Comparison of ENCODE assay signal across 10 cellular contexts in genomic region chr20:37922016-37922415, GRCh38. TPM values are rescaled to one million over a fixed set of nuclear protein-coding genes. Genes with fewer than 3 reads are reported as not detected.
DNase-seq lines count a peak whose midpoint lies in the region; ATAC-seq lines count a peak whose summit lies in the region.
"Had no signal": no experiment of that assay in that cellular context is flagged by ENCODE, and none has a peak within 500 bp of the region (broad histone marks: within the 10 kb centered on the region; RNA-seq: fewer than 3 reads in every experiment).

No MANE protein-coding gene starts in this region.

- in situ Hi-C loops in G401 (cut with HindIII; ENCODE audit: low sequenced_read_pairs): no loop called here

- peaks cover 9% of the 10 kb centered on the region for H3K4me1 Mint-ChIP-seq in activated naive CD8-positive, alpha-beta T cell treated with anti-CD3 and anti-CD28 coated beads for 36 hours

- ATAC-seq in GM18867 (IDR thresholded peaks at IDR 0.05; ENCODE audit: unreplicated experiment) (peak; percentile 65), GM21360 (IDR thresholded peaks at IDR 0.05; ENCODE audit: unreplicated experiment) (peak; percentile 63), HG03045 (IDR thresholded peaks at IDR 0.05; ENCODE audit: unreplicated experiment) (peak; percentile 46)

- no peaks in the 10 kb centered on the region for H3K9me3 Mint-ChIP-seq in activated naive CD8-positive, alpha-beta T cell treated with anti-CD3 and anti-CD28 coated beads for 36 hours

- H3K27me3 Mint-ChIP-seq in activated naive CD8-positive, alpha-beta T cell treated with anti-CD3 and anti-CD28 coated beads for 36 hours: peaks cover 13% of the 10 kb centered on the region

- H3K4me3 Mint-ChIP-seq in activated naive CD8-positive, alpha-beta T cell treated with anti-CD3 and anti-CD28 coated beads for 36 hours: no peak overlapping the region

- peak; percentile 33 for DNase-seq in activated naive CD8-positive, alpha-beta T cell treated with anti-CD3 and anti-CD28 coated beads for 36 hours
- DNase-seq in NCI-H2227 (lab: John Stamatoyannopoulos, UW; ENCODE audit: unreplicated experiment): no peak
- DNase-seq in germinal center (ENCODE audit: low spot score): no peak
- DNase-seq in NOMO-1 treated with DMSO at 0.1 percent for 48 hours (lab: John Stamatoyannopoulos, UW; ENCODE audit: unreplicated experiment): no peak
- DNase-seq in G401 (ENCODE audit: low spot score): no peak
- DNase-seq: activated CD8-positive, alpha-beta memory T cell treated with anti-CD3 and anti-CD28 coated beads, Interleukin-2, amount 50 U/mL, for 4 hours; NCI-H226 had no signal

- H3K27ac Mint-ChIP-seq in activated naive CD8-positive, alpha-beta T cell treated with anti-CD3 and anti-CD28 coated beads for 36 hours: no peak overlapping the region

- H3K36me3 Mint-ChIP-seq in activated naive CD8-positive, alpha-beta T cell treated with anti-CD3 and anti-CD28 coated beads for 36 hours: no peaks in the 10 kb centered on the region

RNA-seq across cellular contexts. Expression of gene VSTM2L, which starts 19.1 kb away (rescaled TPM):
- total RNA-seq in activated naive CD8-positive, alpha-beta T cell treated with anti-CD3 and anti-CD28 coated beads for 36 hours: not detected
- 27.7 and 39.2 TPM in 2 replicates for total RNA-seq in G401 (2014; rRNA removed; shearing (Covaris generic))

Comparison
In these comparisons a context has a peak if more than half of its experiments do, and no peak if none do; other contexts are left out.
1. RNA of gene VSTM2L, which starts 19.1 kb away (total RNA-seq): 27.7 to 39.2 TPM in G401; not detected in activated naive CD8-positive, alpha-beta T cell treated with anti-CD3 and anti-CD28 coated beads for 36 hours; every median in the first group is over 10 times any median in the second.
2. Peak in every context shown above with its lines, with median percentiles within 50 percentile points of each other: ATAC-seq.